ENCODE assay signal across 9 cellular contexts in genomic region chr10:45505336-45505735, GRCh38.
"Had no signal": no experiment of that assay in that cellular context is flagged by ENCODE, and none has a peak within 500 bp of the region (broad histone marks: within the 10 kb centered on the region; RNA-seq: fewer than 3 reads in every experiment).

No MANE protein-coding gene starts in this region.

- H3K27ac Mint-ChIP-seq: naive thymus-derived CD4-positive, alpha-beta T cell had no signal

- H3K9me3 Mint-ChIP-seq: naive thymus-derived CD4-positive, alpha-beta T cell had no signal

- H3K4me3 Mint-ChIP-seq: naive thymus-derived CD4-positive, alpha-beta T cell had no signal

- H3K4me1 ChIP-seq: colonic mucosa, transverse colon had no signal

- DNase-seq: activated CD4-positive, alpha-beta T cell treated with anti-CD3 and anti-CD28 coated beads, Interleukin-2, amount 50 U/mL, for 1 hour; activated naive CD4-positive, alpha-beta T cell treated with anti-CD3 and anti-CD28 coated beads, Interleukin-2, amount 50 U/mL, for 16 hours; adrenal gland; caudate nucleus; colonic mucosa; hippocampal formation; naive thymus-derived CD4-positive, alpha-beta T cell; transverse colon had no signal

- H3K27ac ChIP-seq: adrenal gland, colonic mucosa, transverse colon had no signal

- ATAC-seq: naive thymus-derived CD4-positive, alpha-beta T cell had no signal

- H3K9me3 ChIP-seq: adrenal gland, colonic mucosa, transverse colon had no signal

- H3K36me3 ChIP-seq: adrenal gland, colonic mucosa, transverse colon had no signal

- H3K27me3 ChIP-seq: adrenal gland, colonic mucosa, transverse colon had no signal

- H3K4me3 ChIP-seq: adrenal gland, colonic mucosa, lung, transverse colon had no signal
